In the genomic region with DNA sequence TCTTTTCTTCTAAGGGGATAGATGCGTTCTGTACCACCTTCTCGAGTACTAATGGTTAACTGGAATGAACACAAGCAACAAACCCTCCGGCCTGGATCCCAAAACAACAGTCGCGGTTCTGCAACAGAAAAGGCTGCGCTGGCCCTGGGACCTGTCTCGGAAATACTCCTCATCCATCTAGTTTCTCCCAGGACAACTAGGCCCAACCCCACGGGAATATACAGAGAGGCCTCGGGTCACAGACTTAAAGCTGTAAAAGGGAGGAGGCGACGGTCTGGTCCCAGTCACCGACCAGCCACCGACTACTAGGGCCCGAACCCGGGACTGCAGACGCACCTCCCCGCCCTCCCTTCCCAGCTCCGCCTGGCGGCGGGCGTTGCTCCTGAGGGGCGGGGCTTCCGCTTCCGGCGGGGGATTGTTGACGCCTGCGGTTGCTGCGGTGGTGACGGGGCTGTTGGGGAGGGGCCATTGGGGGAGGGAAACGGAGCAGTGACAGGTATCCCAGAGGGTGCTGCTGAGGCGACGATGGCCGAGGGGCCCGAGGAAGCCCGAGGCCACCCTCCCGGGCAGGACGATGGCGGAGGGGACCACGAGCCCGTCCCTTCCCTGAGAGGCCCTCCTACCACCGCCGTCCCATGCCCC, we compare ENCODE assay signal across 1 cellular context.
A peak's percentile ranks its signal among the peaks of the same experiment; 100 is the strongest.
TF ChIP-seq lines count a peak whose summit lies in the region.

A gene with protein sequence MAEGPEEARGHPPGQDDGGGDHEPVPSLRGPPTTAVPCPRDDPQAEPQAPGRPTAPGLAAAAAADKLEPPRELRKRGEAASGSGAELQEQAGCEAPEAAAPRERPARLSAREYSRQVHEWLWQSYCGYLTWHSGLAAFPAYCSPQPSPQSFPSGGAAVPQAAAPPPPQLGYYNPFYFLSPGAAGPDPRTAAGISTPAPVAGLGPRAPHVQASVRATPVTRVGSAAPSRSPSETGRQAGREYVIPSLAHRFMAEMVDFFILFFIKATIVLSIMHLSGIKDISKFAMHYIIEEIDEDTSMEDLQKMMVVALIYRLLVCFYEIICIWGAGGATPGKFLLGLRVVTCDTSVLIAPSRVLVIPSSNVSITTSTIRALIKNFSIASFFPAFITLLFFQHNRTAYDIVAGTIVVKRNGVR (plus strand): TSS at position 418 of the 642 bp plus-strand sequence. CDS start 108 bp downstream, at position 526.

TF ChIP-seq in HepG2, 621 proteins besides CTCF, POLR2A, EP300 and RAD21 (continued from another document and continues in another):
- TF ChIP-seq, protein P1, sequence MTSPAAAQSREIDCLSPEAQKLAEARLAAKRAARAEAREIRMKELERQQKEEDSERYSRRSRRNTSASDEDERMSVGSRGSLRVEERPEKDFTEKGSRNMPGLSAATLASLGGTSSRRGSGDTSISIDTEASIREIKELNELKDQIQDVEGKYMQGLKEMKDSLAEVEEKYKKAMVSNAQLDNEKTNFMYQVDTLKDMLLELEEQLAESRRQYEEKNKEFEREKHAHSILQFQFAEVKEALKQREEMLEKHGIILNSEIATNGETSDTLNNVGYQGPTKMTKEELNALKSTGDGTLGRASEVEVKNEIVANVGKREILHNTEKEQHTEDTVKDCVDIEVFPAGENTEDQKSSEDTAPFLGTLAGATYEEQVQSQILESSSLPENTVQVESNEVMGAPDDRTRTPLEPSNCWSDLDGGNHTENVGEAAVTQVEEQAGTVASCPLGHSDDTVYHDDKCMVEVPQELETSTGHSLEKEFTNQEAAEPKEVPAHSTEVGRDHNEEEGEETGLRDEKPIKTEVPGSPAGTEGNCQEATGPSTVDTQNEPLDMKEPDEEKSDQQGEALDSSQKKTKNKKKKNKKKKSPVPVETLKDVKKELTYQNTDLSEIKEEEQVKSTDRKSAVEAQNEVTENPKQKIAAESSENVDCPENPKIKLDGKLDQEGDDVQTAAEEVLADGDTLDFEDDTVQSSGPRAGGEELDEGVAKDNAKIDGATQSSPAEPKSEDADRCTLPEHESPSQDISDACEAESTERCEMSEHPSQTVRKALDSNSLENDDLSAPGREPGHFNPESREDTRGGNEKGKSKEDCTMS (CRISPR knock-in tag; conservative IDR thresholded peaks at IDR 0.05) = peak; percentile 23; the same call in 1 of the 2 replicates
- TF ChIP-seq, protein P2, sequence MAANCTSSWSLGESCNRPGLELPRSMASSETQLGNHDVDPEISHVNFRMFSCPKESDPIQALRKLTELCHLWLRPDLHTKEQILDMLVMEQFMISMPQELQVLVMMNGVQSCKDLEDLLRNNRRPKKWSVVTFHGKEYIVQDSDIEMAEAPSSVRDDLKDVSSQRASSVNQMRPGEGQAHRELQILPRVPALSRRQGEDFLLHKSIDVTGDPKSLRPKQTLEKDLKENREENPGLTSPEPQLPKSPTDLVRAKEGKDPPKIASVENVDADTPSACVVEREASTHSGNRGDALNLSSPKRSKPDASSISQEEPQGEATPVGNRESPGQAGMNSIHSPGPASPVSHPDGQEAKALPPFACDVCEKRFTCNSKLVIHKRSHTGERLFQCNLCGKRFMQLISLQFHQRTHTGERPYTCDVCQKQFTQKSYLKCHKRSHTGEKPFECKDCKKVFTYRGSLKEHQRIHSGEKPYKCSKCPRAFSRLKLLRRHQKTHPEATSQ (CRISPR knock-in tag; IDR thresholded peaks at IDR 0.05; ENCODE audit: borderline replicate concordance) = 0 out of 2 replicates have a peak, but pooled peaks have one; percentile 60
- TF ChIP-seq ZNF792 (CRISPR knock-in tag; IDR thresholded peaks at IDR 0.05) (peak; percentile 88), ZSCAN31 (CRISPR knock-in tag; IDR thresholded peaks at IDR 0.05; ENCODE audit: low read depth) (0 out of 2 replicates have a peak, but pooled peaks have one; percentile 87), GABPB1 (CRISPR knock-in tag; IDR thresholded peaks at IDR 0.05) (peak; percentile 97), RFX5 (IDR thresholded peaks at IDR 0.05; ENCODE audit: low read depth, low read length) (peak; percentile 84), SATB2 (CRISPR knock-in tag; IDR thresholded peaks at IDR 0.05) (no peak), ZNF746 (CRISPR knock-in tag; IDR thresholded peaks at IDR 0.05) (peak; percentile 59), ELF3 (CRISPR knock-in tag; IDR thresholded peaks at IDR 0.05) (peak; percentile 62), ZNF605 (CRISPR knock-in tag; IDR thresholded peaks at IDR 0.05) (no peak), KDM2A (CRISPR knock-in tag; IDR thresholded peaks at IDR 0.05; ENCODE audit: borderline replicate concordance, low read depth) (peak; percentile 63; the same call in 1 of the 2 replicates), HCFC1 (IDR thresholded peaks at IDR 0.05; ENCODE audit: low read depth, low read length) (peak; percentile 39; the same call in 1 of the 2 replicates), SMYD3 (CRISPR knock-in tag; IDR thresholded peaks at IDR 0.05) (peak; percentile 80), ZNF430 (CRISPR knock-in tag; IDR thresholded peaks at IDR 0.05) (no peak), REPIN1 (CRISPR knock-in tag; IDR thresholded peaks at IDR 0.05; ENCODE audit: borderline replicate concordance, low read depth) (peak; percentile 85; the same call in 1 of the 2 replicates), MEF2D (CRISPR knock-in tag; IDR thresholded peaks at IDR 0.05) (peak; percentile 87), SAP130 (CRISPR knock-in tag; IDR thresholded peaks at IDR 0.05; ENCODE audit: low read depth) (peak; percentile 95), ZNF326 (CRISPR knock-in tag; IDR thresholded peaks at IDR 0.05; ENCODE audit: borderline replicate concordance) (no peak), ZZZ3 (CRISPR knock-in tag; IDR thresholded peaks at IDR 0.05; ENCODE audit: borderline replicate concordance) (peak; percentile 67), KLF13 (CRISPR knock-in tag; IDR thresholded peaks at IDR 0.05) (peak; percentile 51; the same call in 1 of the 2 replicates), TRIM24 (CRISPR knock-in tag; IDR thresholded peaks at IDR 0.05) (no peak), ZNF615 (CRISPR knock-in tag; IDR thresholded peaks at IDR 0.05; ENCODE audit: borderline replicate concordance) (no peak; the same call in 1 of the 2 replicates), ZNF724P (CRISPR knock-in tag; IDR thresholded peaks at IDR 0.05; ENCODE audit: borderline replicate concordance) (no peak), ZNF772 (CRISPR knock-in tag; IDR thresholded peaks at IDR 0.05) (peak; percentile 37; the same call in 1 of the 2 replicates), ZBTB8A (CRISPR knock-in tag; IDR thresholded peaks at IDR 0.05; ENCODE audit: borderline replicate concordance, low read depth) (peak; percentile 95), SRSF1 (optimal IDR thresholded peaks at IDR 0.05; ENCODE audit: low read depth, low read length) (peak; percentile 22), ZNF720 (CRISPR knock-in tag; IDR thresholded peaks at IDR 0.05) (no peak), PHF21A (CRISPR knock-in tag; IDR thresholded peaks at IDR 0.05) (no peak; the same call in 1 of the 2 replicates), ZMYM3 (CRISPR knock-in tag; IDR thresholded peaks at IDR 0.05) (peak; percentile 78; the same call in 1 of the 2 replicates), ETV6 (CRISPR knock-in tag; conservative IDR thresholded peaks at IDR 0.05) (peak; percentile 85), MBNL3 (CRISPR knock-in tag; conservative IDR thresholded peaks at IDR 0.05) (no peak), ZNF101 (CRISPR knock-in tag; IDR thresholded peaks at IDR 0.05; ENCODE audit: borderline replicate concordance, low read depth) (no peak)
- TF ChIP-seq, protein P3, sequence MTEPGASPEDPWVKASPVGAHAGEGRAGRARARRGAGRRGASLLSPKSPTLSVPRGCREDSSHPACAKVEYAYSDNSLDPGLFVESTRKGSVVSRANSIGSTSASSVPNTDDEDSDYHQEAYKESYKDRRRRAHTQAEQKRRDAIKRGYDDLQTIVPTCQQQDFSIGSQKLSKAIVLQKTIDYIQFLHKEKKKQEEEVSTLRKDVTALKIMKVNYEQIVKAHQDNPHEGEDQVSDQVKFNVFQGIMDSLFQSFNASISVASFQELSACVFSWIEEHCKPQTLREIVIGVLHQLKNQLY (CRISPR knock-in tag; IDR thresholded peaks at IDR 0.05) = peak; percentile 69; the same call in 1 of the 2 replicates
- TF ChIP-seq, protein P4, sequence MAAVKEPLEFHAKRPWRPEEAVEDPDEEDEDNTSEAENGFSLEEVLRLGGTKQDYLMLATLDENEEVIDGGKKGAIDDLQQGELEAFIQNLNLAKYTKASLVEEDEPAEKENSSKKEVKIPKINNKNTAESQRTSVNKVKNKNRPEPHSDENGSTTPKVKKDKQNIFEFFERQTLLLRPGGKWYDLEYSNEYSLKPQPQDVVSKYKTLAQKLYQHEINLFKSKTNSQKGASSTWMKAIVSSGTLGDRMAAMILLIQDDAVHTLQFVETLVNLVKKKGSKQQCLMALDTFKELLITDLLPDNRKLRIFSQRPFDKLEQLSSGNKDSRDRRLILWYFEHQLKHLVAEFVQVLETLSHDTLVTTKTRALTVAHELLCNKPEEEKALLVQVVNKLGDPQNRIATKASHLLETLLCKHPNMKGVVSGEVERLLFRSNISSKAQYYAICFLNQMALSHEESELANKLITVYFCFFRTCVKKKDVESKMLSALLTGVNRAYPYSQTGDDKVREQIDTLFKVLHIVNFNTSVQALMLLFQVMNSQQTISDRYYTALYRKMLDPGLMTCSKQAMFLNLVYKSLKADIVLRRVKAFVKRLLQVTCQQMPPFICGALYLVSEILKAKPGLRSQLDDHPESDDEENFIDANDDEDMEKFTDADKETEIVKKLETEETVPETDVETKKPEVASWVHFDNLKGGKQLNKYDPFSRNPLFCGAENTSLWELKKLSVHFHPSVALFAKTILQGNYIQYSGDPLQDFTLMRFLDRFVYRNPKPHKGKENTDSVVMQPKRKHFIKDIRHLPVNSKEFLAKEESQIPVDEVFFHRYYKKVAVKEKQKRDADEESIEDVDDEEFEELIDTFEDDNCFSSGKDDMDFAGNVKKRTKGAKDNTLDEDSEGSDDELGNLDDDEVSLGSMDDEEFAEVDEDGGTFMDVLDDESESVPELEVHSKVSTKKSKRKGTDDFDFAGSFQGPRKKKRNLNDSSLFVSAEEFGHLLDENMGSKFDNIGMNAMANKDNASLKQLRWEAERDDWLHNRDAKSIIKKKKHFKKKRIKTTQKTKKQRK (IDR thresholded peaks at IDR 0.05; ENCODE audit: low read length) = no peak
- TF ChIP-seq, protein P5, sequence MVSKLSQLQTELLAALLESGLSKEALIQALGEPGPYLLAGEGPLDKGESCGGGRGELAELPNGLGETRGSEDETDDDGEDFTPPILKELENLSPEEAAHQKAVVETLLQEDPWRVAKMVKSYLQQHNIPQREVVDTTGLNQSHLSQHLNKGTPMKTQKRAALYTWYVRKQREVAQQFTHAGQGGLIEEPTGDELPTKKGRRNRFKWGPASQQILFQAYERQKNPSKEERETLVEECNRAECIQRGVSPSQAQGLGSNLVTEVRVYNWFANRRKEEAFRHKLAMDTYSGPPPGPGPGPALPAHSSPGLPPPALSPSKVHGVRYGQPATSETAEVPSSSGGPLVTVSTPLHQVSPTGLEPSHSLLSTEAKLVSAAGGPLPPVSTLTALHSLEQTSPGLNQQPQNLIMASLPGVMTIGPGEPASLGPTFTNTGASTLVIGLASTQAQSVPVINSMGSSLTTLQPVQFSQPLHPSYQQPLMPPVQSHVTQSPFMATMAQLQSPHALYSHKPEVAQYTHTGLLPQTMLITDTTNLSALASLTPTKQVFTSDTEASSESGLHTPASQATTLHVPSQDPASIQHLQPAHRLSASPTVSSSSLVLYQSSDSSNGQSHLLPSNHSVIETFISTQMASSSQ (IDR thresholded peaks at IDR 0.05; ENCODE audit: low read depth) = no peak
- TF ChIP-seq, protein P5 (CRISPR knock-in tag; IDR thresholded peaks at IDR 0.05; ENCODE audit: borderline replicate concordance) = peak; percentile 81; the same call in 1 of the 2 replicates
- TF ChIP-seq, protein P6, sequence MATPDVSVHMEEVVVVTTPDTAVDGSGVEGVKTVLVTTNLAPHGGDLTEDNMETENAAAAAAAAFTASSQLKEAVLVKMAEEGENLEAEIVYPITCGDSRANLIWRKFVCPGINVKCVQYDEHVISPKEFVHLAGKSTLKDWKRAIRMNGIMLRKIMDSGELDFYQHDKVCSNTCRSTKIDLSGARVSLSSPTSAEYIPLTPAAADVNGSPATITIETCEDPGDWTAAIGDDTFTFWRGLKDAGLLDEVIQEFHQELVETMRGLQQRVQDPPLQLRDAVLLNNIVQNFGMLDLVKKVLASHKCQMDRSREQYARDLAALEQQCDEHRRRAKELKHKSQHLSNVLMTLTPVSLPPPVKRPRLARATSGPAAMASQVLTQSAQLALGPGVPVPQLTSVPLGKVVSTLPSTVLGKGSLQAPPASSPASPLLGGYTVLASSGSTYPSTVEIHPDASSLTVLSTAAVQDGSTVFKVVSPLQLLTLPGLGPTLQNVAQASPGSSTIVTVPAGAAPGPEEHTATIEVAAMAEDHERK (CRISPR knock-in tag; IDR thresholded peaks at IDR 0.05; ENCODE audit: low read depth) = no peak
- TF ChIP-seq, protein P7, sequence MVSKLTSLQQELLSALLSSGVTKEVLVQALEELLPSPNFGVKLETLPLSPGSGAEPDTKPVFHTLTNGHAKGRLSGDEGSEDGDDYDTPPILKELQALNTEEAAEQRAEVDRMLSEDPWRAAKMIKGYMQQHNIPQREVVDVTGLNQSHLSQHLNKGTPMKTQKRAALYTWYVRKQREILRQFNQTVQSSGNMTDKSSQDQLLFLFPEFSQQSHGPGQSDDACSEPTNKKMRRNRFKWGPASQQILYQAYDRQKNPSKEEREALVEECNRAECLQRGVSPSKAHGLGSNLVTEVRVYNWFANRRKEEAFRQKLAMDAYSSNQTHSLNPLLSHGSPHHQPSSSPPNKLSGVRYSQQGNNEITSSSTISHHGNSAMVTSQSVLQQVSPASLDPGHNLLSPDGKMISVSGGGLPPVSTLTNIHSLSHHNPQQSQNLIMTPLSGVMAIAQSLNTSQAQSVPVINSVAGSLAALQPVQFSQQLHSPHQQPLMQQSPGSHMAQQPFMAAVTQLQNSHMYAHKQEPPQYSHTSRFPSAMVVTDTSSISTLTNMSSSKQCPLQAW (CRISPR knock-in tag; IDR thresholded peaks at IDR 0.05) = peak; percentile 92
- TF ChIP-seq, protein P8, sequence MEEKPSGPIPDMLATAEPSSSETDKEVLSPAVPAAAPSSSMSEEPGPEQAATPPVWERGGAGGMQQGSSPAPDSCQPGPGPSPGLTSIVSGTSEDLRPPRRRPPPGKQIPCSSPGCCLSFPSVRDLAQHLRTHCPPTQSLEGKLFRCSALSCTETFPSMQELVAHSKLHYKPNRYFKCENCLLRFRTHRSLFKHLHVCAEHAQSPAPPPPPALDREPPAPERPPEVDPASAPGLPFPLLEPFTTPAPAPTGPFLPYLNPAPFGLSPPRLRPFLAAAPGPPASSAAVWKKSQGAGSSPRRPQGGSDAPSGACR (CRISPR knock-in tag; IDR thresholded peaks at IDR 0.05) = peak; percentile 95
- TF ChIP-seq, protein P9, sequence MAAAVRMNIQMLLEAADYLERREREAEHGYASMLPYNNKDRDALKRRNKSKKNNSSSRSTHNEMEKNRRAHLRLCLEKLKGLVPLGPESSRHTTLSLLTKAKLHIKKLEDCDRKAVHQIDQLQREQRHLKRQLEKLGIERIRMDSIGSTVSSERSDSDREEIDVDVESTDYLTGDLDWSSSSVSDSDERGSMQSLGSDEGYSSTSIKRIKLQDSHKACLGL (CRISPR knock-in tag; IDR thresholded peaks at IDR 0.05) = no peak; the same call in 1 of the 2 replicates
